ENCODE assay signal across 8 cellular contexts in genomic region chr7:50632561-50633413, GRCh38.
DNase-seq lines count a peak whose midpoint lies in the region; ATAC-seq, FAIRE-seq and TF ChIP-seq lines count a peak whose summit lies in the region.

No MANE protein-coding gene starts in this region.

- POLR2A ChIA-PET in activated CD4-positive, alpha-beta memory T cell treated with anti-CD3 and anti-CD28 coated beads, Interleukin-2, amount 10 ng/mL, durations not matched to agents 7 days and 5 days (lab: Charles Lee), result interaction anchor here (1.2 kb wide), 1 partner anchor 29 kb away, joined by 4 read pairs; no protein-coding TSS in a partner anchor
- POLR2A ChIA-PET in endothelial cell of umbilical vein (lab: Charles Lee), result no interaction called here

- TF ChIP-seq CTCF in GM12874 (IDR thresholded peaks at IDR 0.05; ENCODE audit: insufficient read depth, low read depth, low read length) (peak; percentile 87), endothelial cell of umbilical vein (IDR thresholded peaks at IDR 0.05; ENCODE audit: extremely low read depth in 1 of 2, insufficient read depth in 1 of 2, low read depth in 1 of 2, low read length in 2 of 2) (peak; percentile 81 to 82), vagina (IDR thresholded peaks at IDR 0.05) (peak; percentile 27 to 42 (median 35))

- TF ChIP-seq POLR2A in endothelial cell of umbilical vein (IDR thresholded peaks at IDR 0.05; ENCODE audit: low read depth, low read length), result no peak
- TF ChIP-seq POLR2A in vagina (IDR thresholded peaks at IDR 0.05), result no peak

- peak; percentile 82 for FAIRE-seq in endothelial cell of umbilical vein (lab: Jason Lieb, UNC)

- no TSS peak for BruUV-seq in endothelial cell of umbilical vein (replicated peaks; lab: Mats Ljungman, UMichigan)

- no peak overlapping the region for H4K91ac ChIP-seq in neuronal stem cell (ENCODE audit: low read depth, low read length, poor library complexity)

- peaks cover 11% of the 10 kb centered on the region for H3K4me1 Mint-ChIP-seq in activated CD4-positive, alpha-beta memory T cell treated with anti-CD3 and anti-CD28 coated beads, Interleukin-2, amount 10 ng/mL, durations not matched to agents 7 days and 5 days

- no peak overlapping the region for H3K4me3 Mint-ChIP-seq in activated CD4-positive, alpha-beta memory T cell treated with anti-CD3 and anti-CD28 coated beads, Interleukin-2, amount 10 ng/mL, durations not matched to agents 7 days and 5 days

- H3K4me3 ChIP-seq in endothelial cell of umbilical vein (replicated peaks in 1 of 3; ENCODE audit: insufficient read depth in 1 of 3, low read depth in 1 of 3, low read length in 3 of 3) (no peak overlapping the region), neuronal stem cell (ENCODE audit: low read length in 2 of 2) (no peak overlapping the region), vagina (no peak overlapping the region)

- H3K27me3 Mint-ChIP-seq in activated CD4-positive, alpha-beta memory T cell treated with anti-CD3 and anti-CD28 coated beads, Interleukin-2, amount 10 ng/mL, durations not matched to agents 7 days and 5 days, result peaks cover 20% of the 10 kb centered on the region

- H3K9me3 Mint-ChIP-seq in activated CD4-positive, alpha-beta memory T cell treated with anti-CD3 and anti-CD28 coated beads, Interleukin-2, amount 10 ng/mL, durations not matched to agents 7 days and 5 days, result peaks cover 4% of the 10 kb centered on the region

- H2BK12ac ChIP-seq in neuronal stem cell (ENCODE audit: low read length), result no peak overlapping the region

- H3K4me1 ChIP-seq in endothelial cell of umbilical vein (ENCODE audit: control insufficient read depth, extremely low read depth, insufficient read depth, low read length), result peaks cover 4% of the 10 kb centered on the region
- peaks cover 0 to 16% of the 10 kb centered on the region in 2 donors for H3K4me1 ChIP-seq in neuronal stem cell (ENCODE audit: control insufficient read depth in 2 of 2, insufficient read depth in 1 of 2, low read depth in 1 of 2, low read length in 2 of 2)
- no peaks in the 10 kb centered on the region for H3K4me1 ChIP-seq in vagina

- H3K79me2 ChIP-seq in endothelial cell of umbilical vein (ENCODE audit: control insufficient read depth, insufficient read depth, low read length), result peaks cover 87% of the 10 kb centered on the region

- no peak overlapping the region for H3K23ac ChIP-seq in neuronal stem cell (ENCODE audit: low read depth, low read length, poor library complexity)

- no peak overlapping the region for H2BK15ac ChIP-seq in neuronal stem cell (ENCODE audit: low read length)

- H3K4me2 ChIP-seq in endothelial cell of umbilical vein (ENCODE audit: insufficient read depth, low read length) (no peak overlapping the region), neuronal stem cell (ENCODE audit: insufficient read depth, low read length, poor library complexity, severe bottlenecking) (no peak overlapping the region)

- peak overlapping the region; percentile 39 for H2AK5ac ChIP-seq in neuronal stem cell (ENCODE audit: low read depth, low read length)

- H3K9me3 ChIP-seq in endothelial cell of umbilical vein (replicated peaks; ENCODE audit: control insufficient read depth, insufficient read depth, low read length) (no peaks in the 10 kb centered on the region), neuronal stem cell (replicated peaks in 1 of 2; ENCODE audit: control insufficient read depth in 2 of 2, insufficient read depth in 1 of 2, low read depth in 1 of 2, low read length in 2 of 2) (peaks cover 2 to 23% of the 10 kb centered on the region in 2 donors), vagina (no peaks in the 10 kb centered on the region)

- H3K27me3 ChIP-seq in endothelial cell of umbilical vein (ENCODE audit: control insufficient read depth in 2 of 2, insufficient read depth in 2 of 2, low read length in 2 of 2) (no peaks in the 10 kb centered on the region), neuronal stem cell (ENCODE audit: control insufficient read depth in 3 of 3, insufficient read depth in 3 of 3, low read depth in 1 of 3, low read length in 3 of 3) (no peaks in the 10 kb centered on the region), vagina (no peaks in the 10 kb centered on the region)

- peaks cover 7% of the 10 kb centered on the region for H4K20me1 ChIP-seq in endothelial cell of umbilical vein (replicated peaks; ENCODE audit: control insufficient read depth, extremely low read depth, insufficient read depth, low read length)

- intact Hi-C loops in endothelial cell of umbilical vein (cut with micrococcal nuclease) (loop anchor here (1.0 kb wide), 1 partner anchor 164 kb away; no protein-coding TSS in a partner anchor), vagina (cut with DNase I) (no loop called here)

- no peak overlapping the region for H3K27ac ChIP-seq in endothelial cell of umbilical vein (ENCODE audit: insufficient read depth, low read depth, low read length)
- peak overlapping the region; percentile 8 for H3K27ac ChIP-seq in neuronal stem cell (replicated peaks; ENCODE audit: low read length)
- H3K27ac ChIP-seq in vagina, result no peak overlapping the region

- no peak overlapping the region for H3K27ac Mint-ChIP-seq in activated CD4-positive, alpha-beta memory T cell treated with anti-CD3 and anti-CD28 coated beads, Interleukin-2, amount 10 ng/mL, durations not matched to agents 7 days and 5 days

- peaks cover 8% of the 10 kb centered on the region for H3K79me1 ChIP-seq in neuronal stem cell (ENCODE audit: low read depth, low read length)

- DNase-seq in A172 (ENCODE audit: low spot score) (peak; percentile 70), NCI-H2227 (lab: John Stamatoyannopoulos, UW; ENCODE audit: unreplicated experiment) (peak; percentile 36), endothelial cell of umbilical vein (ENCODE audit: low read depth, low spot score) (peak; percentile 71), neuronal stem cell (ENCODE audit: low spot score) (no peak), vagina (ENCODE audit: extremely low spot score in 2 of 2) (peak in 1 of 2 donors; percentile 56)
- peak; percentile 64 for DNase-seq in activated CD4-positive, alpha-beta memory T cell treated with anti-CD3 and anti-CD28 coated beads, Interleukin-2, amount 10 ng/mL, durations not matched to agents 7 days and 5 days

- H2BK5ac ChIP-seq in neuronal stem cell (ENCODE audit: low read length), result peak overlapping the region; percentile 30

- no peak overlapping the region for H4K8ac ChIP-seq in neuronal stem cell (ENCODE audit: low read depth, low read length)

- no peak overlapping the region for H2BK120ac ChIP-seq in neuronal stem cell (ENCODE audit: low read depth, low read length)

- no peaks in the 10 kb centered on the region for H3K9me1 ChIP-seq in endothelial cell of umbilical vein (replicated peaks; ENCODE audit: control insufficient read depth, extremely low read depth, insufficient read depth, low read length)

- H2AFZ ChIP-seq in endothelial cell of umbilical vein (ENCODE audit: low read depth, low read length), result no peak overlapping the region
- no peak overlapping the region for H2AFZ ChIP-seq in neuronal stem cell (ENCODE audit: low read length)

- peak overlapping the region; percentile 20 for H3K18ac ChIP-seq in neuronal stem cell (ENCODE audit: low read length)

- ATAC-seq in HG02763 (IDR thresholded peaks at IDR 0.05; ENCODE audit: unreplicated experiment), result peak; percentile 71

- H3K9ac ChIP-seq in endothelial cell of umbilical vein (replicated peaks; ENCODE audit: extremely low read depth, insufficient read depth, low read length) (no peak overlapping the region), neuronal stem cell (ENCODE audit: low read depth, low read length, poor library complexity) (peak overlapping the region; percentile 0)

- H3K14ac ChIP-seq in neuronal stem cell (ENCODE audit: low read length), result no peak overlapping the region

- CTCF ChIA-PET in activated CD4-positive, alpha-beta memory T cell treated with anti-CD3 and anti-CD28 coated beads, Interleukin-2, amount 10 ng/mL, durations not matched to agents 7 days and 5 days (lab: Charles Lee), result interaction anchor here (0.7 to 6.9 kb wide), 31 partner anchors 8 to 539 kb away, joined by 3 to 62 read pairs (median 4); partner anchors contain the start of gene ZPBP
- CTCF ChIA-PET in endothelial cell of umbilical vein (lab: Charles Lee), result interaction anchor here (0.9 to 3.0 kb wide), 15 partner anchors 8 to 530 kb away, joined by 3 to 14 read pairs (median 4); no protein-coding TSS in a partner anchor

- H3K36me3 Mint-ChIP-seq in activated CD4-positive, alpha-beta memory T cell treated with anti-CD3 and anti-CD28 coated beads, Interleukin-2, amount 10 ng/mL, durations not matched to agents 7 days and 5 days (ENCODE audit: low read depth), result peaks cover 12% of the 10 kb centered on the region

- no peak overlapping the region for H3K4ac ChIP-seq in neuronal stem cell (ENCODE audit: low read length)

- WGBS in neuronal stem cell (ENCODE audit: extremely low coverage in 2 of 2, insufficient read length in 2 of 2, insufficient replicate concordance in 1 of 2), 2 donors, result no CpG with 5 or more reads among the region's 10 CpGs

- H3K36me3 ChIP-seq in endothelial cell of umbilical vein (ENCODE audit: control insufficient read depth in 2 of 2, extremely low read depth in 1 of 2, insufficient read depth in 2 of 2, low read length in 2 of 2), result peaks cover 2% of the 10 kb centered on the region in 2 experiments
- H3K36me3 ChIP-seq in neuronal stem cell (replicated peaks in 1 of 2; ENCODE audit: control insufficient read depth in 2 of 2, insufficient read depth in 2 of 2, low read length in 2 of 2), result peaks cover 0 to 5% of the 10 kb centered on the region in 2 donors
- H3K36me3 ChIP-seq in vagina, result no peaks in the 10 kb centered on the region

- dilution Hi-C loops in endothelial cell of umbilical vein (cut with MboI; ENCODE audit: extremely low pct_ligation_motif_present, low sequenced_read_pairs), result no loop called here

TF ChIP-seq in endothelial cell of umbilical vein, 7 proteins besides CTCF, POLR2A, EP300 and RAD21:
- TF ChIP-seq MAX (IDR thresholded peaks at IDR 0.05; ENCODE audit: insufficient read depth, insufficient read length), result no peak
- TF ChIP-seq FOS (IDR thresholded peaks at IDR 0.05; ENCODE audit: borderline replicate concordance, insufficient read depth, low read length), result no peak
- TF ChIP-seq JUN (IDR thresholded peaks at IDR 0.05; ENCODE audit: borderline replicate concordance, insufficient read depth, insufficient read length, low read depth), result no peak
- TF ChIP-seq EZH2 (IDR thresholded peaks at IDR 0.05; ENCODE audit: borderline replicate concordance, low read depth, low read length, severe bottlenecking), result no peak
- no peak for TF ChIP-seq MYC (IDR thresholded peaks at IDR 0.05; ENCODE audit: low read depth, low read length)
- TF ChIP-seq GATA2 (IDR thresholded peaks at IDR 0.05; ENCODE audit: insufficient read depth, insufficient read length, low read depth, low read length), result no peak
- no peak for TF ChIP-seq POLR2AphosphoS5 (IDR thresholded peaks at IDR 0.05; ENCODE audit: insufficient read depth, low read depth, low read length)
TF ChIP-seq in endothelial cell of umbilical vein: peak in this region for 0.

Comparison
In these comparisons a context has a peak if more than half of its experiments do, and no peak if none do; other contexts are left out.
1. CTCF ChIP-seq: peak in every context shown above with its lines; median percentile 87 in GM12874; 82 in endothelial cell of umbilical vein; 35 in vagina.